In genomic region chr15:64947211-64947610, GRCh38 we compare ENCODE assay signal across 1 cellular context.
TF ChIP-seq lines count a peak whose summit lies in the region.

No MANE protein-coding gene starts in this region.

TF ChIP-seq in K562, 482 proteins besides CTCF, POLR2A, EP300 and RAD21:
- 0 out of 2 replicates have a peak, but pooled peaks have one; percentile 27 for TF ChIP-seq POLR2G (IDR thresholded peaks at IDR 0.05; ENCODE audit: low read depth, low read length)
- no peak for TF ChIP-seq ETV1 (tag; conservative IDR thresholded peaks at IDR 0.05; ENCODE audit: low read depth)
- TF ChIP-seq FOXK1 (CRISPR knock-in tag; IDR thresholded peaks at IDR 0.05; ENCODE audit: borderline replicate concordance): no peak
- no peak for TF ChIP-seq RBM17 (IDR thresholded peaks at IDR 0.05; ENCODE audit: borderline replicate concordance, low read depth, low read length)
- TF ChIP-seq U2AF1 (optimal IDR thresholded peaks at IDR 0.05; ENCODE audit: low read depth, low read length): no peak
- TF ChIP-seq CBX1 (IDR thresholded peaks at IDR 0.05; ENCODE audit: low read depth): no peak
- no peak for TF ChIP-seq ZNF699 (CRISPR knock-in tag; IDR thresholded peaks at IDR 0.05; ENCODE audit: insufficient replicate concordance)
- no peak for TF ChIP-seq ZC3H11A (IDR thresholded peaks at IDR 0.05; ENCODE audit: low read depth, low read length)
- TF ChIP-seq NR2F6 (CRISPR knock-in tag; IDR thresholded peaks at IDR 0.05): no peak
